In the genomic region with DNA sequence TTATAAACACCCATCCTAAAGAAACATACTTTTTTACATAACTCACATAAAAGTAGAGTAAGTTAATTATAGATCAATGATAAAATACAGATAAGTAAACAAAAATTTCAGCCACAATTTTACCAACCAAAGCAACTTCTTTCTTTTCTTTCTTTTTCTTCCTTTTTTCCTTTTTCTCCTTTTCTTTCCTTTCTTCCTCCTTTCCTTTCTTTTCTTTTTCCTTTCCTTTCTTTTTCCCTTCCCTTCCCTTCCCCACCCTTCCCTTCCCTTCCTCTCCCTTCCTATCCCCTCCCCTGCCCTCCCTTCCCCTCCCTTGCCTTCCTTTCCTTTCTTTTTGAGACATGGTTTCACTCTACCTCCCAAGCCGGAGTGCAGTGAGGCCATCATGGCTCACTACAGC, we compare ENCODE assay signal across 21 cellular contexts.
"Had no signal": no experiment of that assay in that cellular context is flagged by ENCODE, and none has a peak within 500 bp of the region (broad histone marks: within the 10 kb centered on the region; RNA-seq: fewer than 3 reads in every experiment).

No MANE protein-coding gene starts in this region.

- H3K9ac ChIP-seq: KMS-11, SK-N-SH had no signal

- H3K4me2 ChIP-seq: KMS-11, SK-N-SH had no signal

- FAIRE-seq: HTR-8/SVneo had no signal

- H3K9me3 ChIP-seq: SK-N-SH had no signal

- DNase-seq: IMR-90, Kasumi-1, MM.1S, NCI-H1092 treated with DMSO at 0.1 percent for 48 hours, NCI-H1436, NCI-H187, NCI-H2029, NCI-H2081 treated with DMSO at 0.1 percent for 48 hours, NCI-H2171, NCI-H226, NCI-H446, NCI-H510A, NCI-H524 treated with DMSO at 0.1 percent for 48 hours, NCI-H774, PC-3, SK-N-SH had no signal

- ATAC-seq: Panc1, PC-3 had no signal

- H3K27ac ChIP-seq: HL-60, KMS-11, RWPE1 had no signal
